ENCODE assay signal across 8 cellular contexts in genomic region chr1:232806071-232806510, GRCh38. TPM values are rescaled to one million over a fixed set of nuclear protein-coding genes. Genes with fewer than 3 reads are reported as not detected.
A peak's percentile ranks its signal among the peaks of the same experiment; 100 is the strongest.
DNase-seq lines count a peak whose midpoint lies in the region; ATAC-seq and TF ChIP-seq lines count a peak whose summit lies in the region.

No MANE protein-coding gene starts in this region.

- WGBS in HUES64 = 56% methylated on average over 4 of the region's 4 CpGs

- TF ChIP-seq CTCF in AG04450 (IDR thresholded peaks at IDR 0.05; ENCODE audit: low read depth, low read length) = no peak

- ATAC-seq in GM18519 (IDR thresholded peaks at IDR 0.05; ENCODE audit: low FRiP score, unreplicated experiment) (no peak), HG03521 (IDR thresholded peaks at IDR 0.05; ENCODE audit: unreplicated experiment) (no peak), GM19452 (IDR thresholded peaks at IDR 0.05; ENCODE audit: unreplicated experiment) (no peak)

- H3K27me3 ChIP-seq in AG04450 (ENCODE audit: control insufficient read depth, insufficient read depth, low read length) (no peaks in the 10 kb centered on the region), HUES64 (ENCODE audit: insufficient read depth, low read length) (no peaks in the 10 kb centered on the region), muscle layer of colon (ENCODE audit: control insufficient read depth in 1 of 2, insufficient read depth in 2 of 2, low read length in 2 of 2) (no peaks in the 10 kb centered on the region)

- H3K36me3 ChIP-seq in HUES64 (ENCODE audit: insufficient read depth, low read length) = no peaks in the 10 kb centered on the region
- no peaks in the 10 kb centered on the region for H3K36me3 ChIP-seq in muscle layer of colon (ENCODE audit: insufficient read depth, low read length)

- H3K4me3 ChIP-seq in AG04450 (ENCODE audit: low read depth, low read length) (peak overlapping the region; percentile 62), HUES64 (ENCODE audit: low read length) (peak overlapping the region; percentile 69), muscle layer of colon (ENCODE audit: low read depth in 1 of 2, low read length in 2 of 2) (peak overlapping the region; percentile 63 to 66)

- CTCF ChIA-PET in AG04450 (lab: Charles Lee) = interaction anchor here (1.5 kb wide), 1 partner anchor 169 kb away, joined by 3 read pairs; no protein-coding TSS in a partner anchor

- POLR2A ChIA-PET in AG04450 (lab: Yijun Ruan, JAX) = no interaction called here

- peaks cover 8% of the 10 kb centered on the region for H3K4me1 ChIP-seq in HUES64 (ENCODE audit: insufficient read depth, low read length)
- peaks cover 8% of the 10 kb centered on the region for H3K4me1 ChIP-seq in muscle layer of colon (ENCODE audit: insufficient read depth, low read length)

- H3K9ac ChIP-seq in HUES64 (ENCODE audit: low read depth, low read length) (peak overlapping the region; percentile 87), muscle layer of colon (ENCODE audit: low read length) (no peak overlapping the region)

- no peak overlapping the region for H3K27ac ChIP-seq in AG04450 (ENCODE audit: low read depth, low read length)
- peak overlapping the region; percentile 76; the same call in 1 of the 2 replicates for H3K27ac ChIP-seq in HUES64 (ENCODE audit: low read depth, low read length)
- H3K27ac ChIP-seq in caudate nucleus (ENCODE audit: low read depth, low read length) = peak overlapping the region; percentile 42
- peak overlapping the region; percentile 45 for H3K27ac ChIP-seq in muscle layer of colon (ENCODE audit: low read depth, low read length)

- H3K9me3 ChIP-seq in AG04450 (ENCODE audit: control insufficient read depth, insufficient read depth, low read length) (peaks cover 7% of the 10 kb centered on the region; the same call in 1 of the 2 replicates), HUES64 (ENCODE audit: insufficient read depth, low read depth, low read length) (no peaks in the 10 kb centered on the region), muscle layer of colon (ENCODE audit: low read length) (no peaks in the 10 kb centered on the region)

- no peak for DNase-seq in AG04450 (ENCODE audit: low read depth, low spot score)
- DNase-seq in caudate nucleus (lab: John Stamatoyannopoulos, UW) = peak in 2 of 61 donors; percentile 30 to 32
- no peak for DNase-seq in HPDE6-E6E7 (ENCODE audit: extremely low spot score)

RNA-seq across cellular contexts. Expression of gene MAP10, which starts 0.9 kb away (rescaled TPM):
- 1.6 and 2.4 TPM in 2 replicates for polyA plus RNA-seq in AG04450 (2011; rRNA removed)
- polyA minus RNA-seq in AG04450 (2011; rRNA and poly(A)+ RNA removed) = 1.1 and 1.3 TPM in 2 replicates
- polyA plus RNA-seq in HUES64 (2013, experiment 1 of 2) = 3.5 TPM
- polyA plus RNA-seq in HUES64 (2013, experiment 2 of 2) = 4.5 TPM
